In the genomic region with DNA sequence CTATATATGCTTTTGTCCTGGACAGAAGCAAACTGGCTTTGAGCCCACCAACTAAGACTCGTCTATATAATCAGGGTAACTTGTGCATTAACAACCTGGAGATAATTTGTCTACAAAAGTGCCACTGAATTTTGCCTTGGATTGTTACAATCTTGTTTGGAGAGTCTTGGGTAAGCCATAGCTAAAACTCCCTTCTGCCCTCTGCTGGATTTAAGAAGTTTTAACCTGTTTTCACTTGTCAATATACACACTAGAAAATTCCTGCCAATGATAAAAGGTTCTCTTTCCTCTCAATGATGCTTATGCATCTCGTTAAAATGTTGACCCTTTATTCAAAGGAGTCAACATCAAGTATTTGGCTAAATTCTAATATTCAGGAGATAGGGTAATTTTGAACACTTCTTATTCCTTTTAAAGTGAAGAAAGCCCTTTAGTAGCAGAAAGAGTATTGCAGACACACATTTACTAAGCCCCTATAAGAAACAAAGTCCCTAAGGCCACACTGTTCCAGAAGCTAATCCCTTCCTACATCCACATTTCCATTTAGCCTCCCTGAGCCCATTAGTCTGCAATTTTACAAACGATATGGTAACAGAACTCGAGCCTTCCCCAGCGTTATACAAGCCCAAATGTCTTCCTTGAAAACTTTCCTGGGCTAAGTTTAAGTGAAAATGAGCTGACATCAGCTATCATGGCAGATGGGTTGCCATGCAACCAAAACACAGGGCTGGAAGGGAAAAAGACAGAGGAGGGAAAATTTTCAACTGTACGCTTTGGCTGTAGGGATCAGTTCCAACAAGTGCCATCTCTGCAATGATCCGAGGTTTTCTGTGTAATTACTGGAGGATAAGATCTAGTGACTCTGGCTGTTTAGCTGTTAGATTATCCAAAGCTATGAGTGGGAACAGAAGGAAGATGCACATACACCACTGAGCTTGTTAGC, we compare ENCODE assay signal across 9 cellular contexts.
DNase-seq lines count a peak whose midpoint lies in the region; ATAC-seq, FAIRE-seq and TF ChIP-seq lines count a peak whose summit lies in the region.
"Had no signal": no experiment of that assay in that cellular context is flagged by ENCODE, and none has a peak within 500 bp of the region (broad histone marks: within the 10 kb centered on the region; RNA-seq: fewer than 3 reads in every experiment).

No MANE protein-coding gene starts in this region.

- H4K20me1 ChIP-seq in SU-DHL-6 (ENCODE audit: low read depth, low read length), result no peaks in the 10 kb centered on the region

- peak; percentile 98 for FAIRE-seq in D721Med (lab: Jason Lieb, UNC)

- intact Hi-C loops in gastrocnemius medialis (cut with DNase I; ENCODE audit: low total_unique reads), result loop anchor here (1.0 to 5.0 kb wide), 2 partner anchors 237 to 336 kb away; no protein-coding TSS in a partner anchor

- no peak overlapping the region for H3K9ac ChIP-seq in SU-DHL-6 (ENCODE audit: low read length)

- H3K27me3 Mint-ChIP-seq in glutamatergic neuron (ENCODE audit: unreplicated experiment), result peaks cover 2% of the 10 kb centered on the region

- TF ChIP-seq CTCF in D721Med (IDR thresholded peaks at IDR 0.05; ENCODE audit: insufficient read depth, missing control alignments), result peak; percentile 54
- TF ChIP-seq CTCF in SU-DHL-6 (IDR thresholded peaks at IDR 0.05; ENCODE audit: insufficient read depth, low read length, poor library complexity, severe bottlenecking), result peak; percentile 29
- TF ChIP-seq CTCF in glutamatergic neuron (IDR thresholded peaks at IDR 0.05; ENCODE audit: partially characterized antibody, unreplicated experiment), result peak; percentile 61
- peak in 4 of 5 experiments; percentile 21 to 44 (median 36) for TF ChIP-seq CTCF in gastrocnemius medialis (IDR thresholded peaks at IDR 0.05 in 4 of 5, conservative IDR thresholded peaks at IDR 0.05 in 1 of 5)

- H3K4me1 Mint-ChIP-seq in glutamatergic neuron (ENCODE audit: low read depth, unreplicated experiment), result peaks cover 54% of the 10 kb centered on the region

- no peaks in the 10 kb centered on the region for H3K79me2 ChIP-seq in SU-DHL-6 (ENCODE audit: insufficient read depth, low read length)

- no peaks in the 10 kb centered on the region for H3K36me3 Mint-ChIP-seq in glutamatergic neuron (ENCODE audit: unreplicated experiment)
- H3K36me3 Mint-ChIP-seq: IgD-negative memory B cell had no signal

- peak overlapping the region; percentile 82 for H3K4me3 Mint-ChIP-seq in glutamatergic neuron (ENCODE audit: unreplicated experiment)
- H3K4me3 Mint-ChIP-seq: IgD-negative memory B cell had no signal

- in situ Hi-C loops in gastrocnemius medialis (cut with MboI; ENCODE audit: low sequenced_read_pairs in 4 of 4), result loop anchor here in 3 of 4 donors (5.0 to 10.0 kb wide), 2 partner anchors 236 to 238 kb away; no protein-coding TSS in a partner anchor

- H3K9me2 ChIP-seq in SU-DHL-6 (replicated peaks; ENCODE audit: insufficient read depth, low read length), result no peaks in the 10 kb centered on the region

- H3K9me3 ChIP-seq in SU-DHL-6 (ENCODE audit: insufficient read depth, low read length) (no peaks in the 10 kb centered on the region), gastrocnemius medialis (no peaks in the 10 kb centered on the region)

- no peak for TF ChIP-seq POLR2A in gastrocnemius medialis (IDR thresholded peaks at IDR 0.05)

- H3K36me3 ChIP-seq in SU-DHL-6 (ENCODE audit: low read length) (no peaks in the 10 kb centered on the region), gastrocnemius medialis (no peaks in the 10 kb centered on the region)

- H3K27me3 ChIP-seq in SU-DHL-6 (ENCODE audit: low read length) (no peaks in the 10 kb centered on the region), gastrocnemius medialis (no peaks in the 10 kb centered on the region)

- DNase-seq in D721Med (ENCODE audit: insufficient read length, low spot score) (no peak), NCI-H1092 treated with DMSO at 0.1 percent for 48 hours (lab: John Stamatoyannopoulos, UW) (peak; percentile 54), glutamatergic neuron (peak; percentile 25), gastrocnemius medialis (no peak), T1000 (lab: John Stamatoyannopoulos, UW) (no peak)

- no peak overlapping the region for H3K4me2 ChIP-seq in SU-DHL-6 (ENCODE audit: low read depth, low read length, poor library complexity, severe bottlenecking)

- H3K4me3 ChIP-seq in SU-DHL-6 (ENCODE audit: insufficient read depth, low read length, poor library complexity, severe bottlenecking), result no peak overlapping the region
- no peak overlapping the region for H3K4me3 ChIP-seq in gastrocnemius medialis

- no peak overlapping the region for H2AFZ ChIP-seq in SU-DHL-6 (ENCODE audit: low read depth, low read length, severe bottlenecking)

- no peaks in the 10 kb centered on the region for H3F3A ChIP-seq in SU-DHL-6 (ENCODE audit: insufficient read depth)

- peak overlapping the region; percentile 100 for H3K27ac Mint-ChIP-seq in glutamatergic neuron (ENCODE audit: unreplicated experiment)
- H3K27ac Mint-ChIP-seq: IgD-negative memory B cell had no signal

- H3K4me1 ChIP-seq in gastrocnemius medialis, result peaks cover 0 to 3% of the 10 kb centered on the region in 2 donors

- peaks cover 10% of the 10 kb centered on the region for H3K9me3 Mint-ChIP-seq in glutamatergic neuron (ENCODE audit: unreplicated experiment)
- H3K9me3 Mint-ChIP-seq: IgD-negative memory B cell had no signal

- no peak overlapping the region for H3K27ac ChIP-seq in SU-DHL-6 (ENCODE audit: low read depth, low read length)
- no peak overlapping the region for H3K27ac ChIP-seq in gastrocnemius medialis

- peak; percentile 56 for ATAC-seq in GM21526 (IDR thresholded peaks at IDR 0.05; ENCODE audit: low FRiP score, unreplicated experiment)
- ATAC-seq in gastrocnemius medialis, result no peak
- ATAC-seq in GM18517 (IDR thresholded peaks at IDR 0.05; ENCODE audit: unreplicated experiment), result no peak

Comparison
In these comparisons a context has a peak if more than half of its experiments do, and no peak if none do; other contexts are left out.
1. DNase-seq: peak in NCI-H1092 treated with DMSO at 0.1 percent for 48 hours (single experiment) and glutamatergic neuron (single experiment); none in D721Med (single experiment), gastrocnemius medialis (0 of 2) and T1000 (single experiment).
2. Peak in every context shown above with its lines, with median percentiles within 50 percentile points of each other: CTCF ChIP-seq.